9 cellular contexts compared by ENCODE assay signal in the genomic region with DNA sequence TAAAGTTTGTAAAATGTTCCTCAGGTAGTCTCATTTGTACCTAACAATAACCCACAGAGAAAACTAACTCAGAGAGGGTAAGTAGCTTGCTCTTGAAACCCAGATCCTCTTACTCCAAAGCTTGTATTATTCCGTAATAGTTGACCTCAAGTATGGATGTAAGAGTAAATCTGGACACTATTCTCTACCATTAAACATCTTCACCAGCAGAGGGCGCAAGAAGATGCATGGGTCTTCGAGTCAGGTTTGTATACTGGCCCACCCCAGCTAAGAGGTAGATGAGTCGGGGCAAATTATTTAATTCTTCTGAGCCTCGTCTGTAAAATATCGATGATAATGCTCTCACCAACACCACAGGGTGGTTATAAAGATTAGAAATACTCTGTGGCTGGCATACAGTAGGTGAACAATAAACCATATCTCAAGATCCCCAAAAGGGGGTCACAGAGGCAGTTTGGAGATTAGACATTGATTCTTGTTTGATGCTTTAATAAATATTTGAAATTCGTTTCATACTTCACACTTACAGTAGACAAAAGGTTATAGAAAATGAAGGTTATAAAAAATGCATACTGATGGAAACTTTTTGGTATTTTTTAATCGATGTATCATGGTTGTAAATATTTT.
A peak's percentile ranks its signal among the peaks of the same experiment; 100 is the strongest.
DNase-seq lines count a peak whose midpoint lies in the region; ATAC-seq and TF ChIP-seq lines count a peak whose summit lies in the region.
"Had no signal": no experiment of that assay in that cellular context is flagged by ENCODE, and none has a peak within 500 bp of the region (broad histone marks: within the 10 kb centered on the region; RNA-seq: fewer than 3 reads in every experiment).

No MANE protein-coding gene starts in this region.

- H3K4me3 ChIP-seq in NB4 (ENCODE audit: low read depth, low read length) (no peak overlapping the region), astrocyte of the spinal cord (ENCODE audit: low read depth, low read length) (no peak overlapping the region)
- H3K4me3 ChIP-seq: BLaER1 had no signal

- in situ Hi-C loops in astrocyte of the spinal cord (cut with HindIII; ENCODE audit: low sequenced_read_pairs) = no loop called here

- ATAC-seq in GM18502 (IDR thresholded peaks at IDR 0.05; ENCODE audit: poor library complexity, unreplicated experiment) = no peak

- DNase-seq in NCI-H2081 (lab: John Stamatoyannopoulos, UW) = peak; percentile 63 to 72
- DNase-seq in NCI-H2081 treated with DMSO at 0.1 percent for 48 hours (lab: John Stamatoyannopoulos, UW) = no peak
- DNase-seq in NB4 (ENCODE audit: low read depth) = peak; percentile 82
- DNase-seq in SW480 (ENCODE audit: low spot score) = peak; percentile 61
- DNase-seq in astrocyte of the spinal cord (ENCODE audit: low read depth, low spot score) = peak; percentile 82
- peak; percentile 74 for DNase-seq in iPS-NIHi7 (ENCODE audit: extremely low spot score)
- DNase-seq in stimulated activated CD4-positive, alpha-beta T cell treated with anti-CD3 and anti-CD28 coated beads, Interleukin-1b, Interleukin-23, amount 100 ng/mL, for 24 hours (ENCODE audit: low read depth in 4 of 4, low spot score in 1 of 4) = peak in 3 of 4 experiments; percentile 32 to 60 (median 54)

- TF ChIP-seq POLR2A in NB4 (IDR thresholded peaks at IDR 0.05; ENCODE audit: extremely low read depth, insufficient read length) = no peak

- TF ChIP-seq CTCF in NB4 (IDR thresholded peaks at IDR 0.05; ENCODE audit: low read depth, low read length) (peak; percentile 47), astrocyte of the spinal cord (IDR thresholded peaks at IDR 0.05; ENCODE audit: low read depth, low read length) (peak; percentile 64)
